In the genomic region with DNA sequence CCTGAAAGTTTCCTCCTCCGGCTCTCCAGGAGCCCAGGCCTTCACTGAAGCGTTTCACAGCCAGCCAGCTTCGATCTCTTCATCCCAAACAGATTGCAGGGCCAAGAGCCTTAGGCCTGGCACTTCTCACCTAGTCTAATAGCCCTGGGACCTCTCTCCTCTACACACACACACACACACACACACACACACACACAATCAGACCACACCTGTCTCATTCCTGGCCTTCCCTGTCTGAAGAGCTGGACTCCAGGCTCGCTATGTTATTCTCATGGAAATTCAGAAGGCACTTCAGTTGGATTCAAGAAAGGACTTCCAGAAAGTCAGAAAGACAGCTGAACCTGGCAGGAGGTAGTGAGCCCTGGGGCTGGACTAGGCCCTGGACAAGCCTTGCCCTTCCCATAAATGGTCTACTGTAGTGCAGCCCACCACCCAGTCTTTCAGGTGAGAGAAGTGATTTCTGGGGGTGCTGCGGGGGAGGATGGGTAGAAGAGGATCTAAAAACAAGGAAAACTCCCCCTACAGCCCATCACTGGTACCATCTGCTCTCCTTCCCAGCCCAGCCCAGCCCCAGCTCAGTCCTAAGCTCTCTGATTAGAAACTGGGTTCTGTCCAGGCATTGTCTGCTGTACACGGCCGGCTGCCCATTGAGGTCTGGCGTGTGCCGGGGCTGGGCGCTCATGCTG, we compare ENCODE assay signal across 1 cellular context.
TF ChIP-seq lines count a peak whose summit lies in the region.

No MANE protein-coding gene starts in this region.

TF ChIP-seq in K562, 482 proteins besides CTCF, POLR2A, EP300 and RAD21 (continued from another document and continues in another):
- TF ChIP-seq, protein P1, sequence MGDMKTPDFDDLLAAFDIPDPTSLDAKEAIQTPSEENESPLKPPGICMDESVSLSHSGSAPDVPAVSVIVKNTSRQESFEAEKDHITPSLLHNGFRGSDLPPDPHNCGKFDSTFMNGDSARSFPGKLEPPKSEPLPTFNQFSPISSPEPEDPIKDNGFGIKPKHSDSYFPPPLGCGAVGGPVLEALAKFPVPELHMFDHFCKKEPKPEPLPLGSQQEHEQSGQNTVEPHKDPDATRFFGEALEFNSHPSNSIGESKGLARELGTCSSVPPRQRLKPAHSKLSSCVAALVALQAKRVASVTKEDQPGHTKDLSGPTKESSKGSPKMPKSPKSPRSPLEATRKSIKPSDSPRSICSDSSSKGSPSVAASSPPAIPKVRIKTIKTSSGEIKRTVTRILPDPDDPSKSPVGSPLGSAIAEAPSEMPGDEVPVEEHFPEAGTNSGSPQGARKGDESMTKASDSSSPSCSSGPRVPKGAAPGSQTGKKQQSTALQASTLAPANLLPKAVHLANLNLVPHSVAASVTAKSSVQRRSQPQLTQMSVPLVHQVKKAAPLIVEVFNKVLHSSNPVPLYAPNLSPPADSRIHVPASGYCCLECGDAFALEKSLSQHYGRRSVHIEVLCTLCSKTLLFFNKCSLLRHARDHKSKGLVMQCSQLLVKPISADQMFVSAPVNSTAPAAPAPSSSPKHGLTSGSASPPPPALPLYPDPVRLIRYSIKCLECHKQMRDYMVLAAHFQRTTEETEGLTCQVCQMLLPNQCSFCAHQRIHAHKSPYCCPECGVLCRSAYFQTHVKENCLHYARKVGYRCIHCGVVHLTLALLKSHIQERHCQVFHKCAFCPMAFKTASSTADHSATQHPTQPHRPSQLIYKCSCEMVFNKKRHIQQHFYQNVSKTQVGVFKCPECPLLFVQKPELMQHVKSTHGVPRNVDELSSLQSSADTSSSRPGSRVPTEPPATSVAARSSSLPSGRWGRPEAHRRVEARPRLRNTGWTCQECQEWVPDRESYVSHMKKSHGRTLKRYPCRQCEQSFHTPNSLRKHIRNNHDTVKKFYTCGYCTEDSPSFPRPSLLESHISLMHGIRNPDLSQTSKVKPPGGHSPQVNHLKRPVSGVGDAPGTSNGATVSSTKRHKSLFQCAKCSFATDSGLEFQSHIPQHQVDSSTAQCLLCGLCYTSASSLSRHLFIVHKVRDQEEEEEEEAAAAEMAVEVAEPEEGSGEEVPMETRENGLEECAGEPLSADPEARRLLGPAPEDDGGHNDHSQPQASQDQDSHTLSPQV (IDR thresholded peaks at IDR 0.05): peak; percentile 69
- TF ChIP-seq RBM22 (IDR thresholded peaks at IDR 0.05; ENCODE audit: low read depth, low read length, poor library complexity, severe bottlenecking) (no peak), DMBX1 (CRISPR knock-in tag; IDR thresholded peaks at IDR 0.05; ENCODE audit: borderline replicate concordance) (no peak), KAT2B (IDR thresholded peaks at IDR 0.05; ENCODE audit: low read depth, low read length) (no peak), FUS (optimal IDR thresholded peaks at IDR 0.05; ENCODE audit: low read depth, low read length) (no peak), HMG20B (CRISPR knock-in tag; IDR thresholded peaks at IDR 0.05) (no peak), LEF1 (IDR thresholded peaks at IDR 0.05) (no peak), BDP1 (IDR thresholded peaks at IDR 0.05; ENCODE audit: insufficient read depth, insufficient read length) (no peak), ZNF124 (CRISPR knock-in tag; IDR thresholded peaks at IDR 0.05) (no peak), ZNF224 (CRISPR knock-in tag; IDR thresholded peaks at IDR 0.05) (no peak), OTX1 (CRISPR knock-in tag; IDR thresholded peaks at IDR 0.05) (0 out of 2 replicates have a peak, but pooled peaks have one; percentile 39), RB1 (IDR thresholded peaks at IDR 0.05; ENCODE audit: low read depth) (no peak), RCOR1 (IDR thresholded peaks at IDR 0.05; ENCODE audit: borderline replicate concordance in 1 of 2, low read depth in 2 of 2, low read length in 2 of 2) (no peak), ZNF232 (CRISPR knock-in tag; IDR thresholded peaks at IDR 0.05) (no peak), ZNF274 (IDR thresholded peaks at IDR 0.05; ENCODE audit: borderline replicate concordance, low read depth, low read length) (no peak), ZNF75A (CRISPR knock-in tag; IDR thresholded peaks at IDR 0.05) (no peak), KLF16 (IDR thresholded peaks at IDR 0.05) (peak; percentile 37; the same call in 1 of the 2 replicates), MTA1 (IDR thresholded peaks at IDR 0.05; ENCODE audit: borderline replicate concordance) (no peak), NFIC (IDR thresholded peaks at IDR 0.05) (no peak), HOXB6 (CRISPR knock-in tag; IDR thresholded peaks at IDR 0.05; ENCODE audit: borderline replicate concordance) (no peak), ETV5 (CRISPR knock-in tag; IDR thresholded peaks at IDR 0.05; ENCODE audit: low read depth) (no peak), SIN3A (IDR thresholded peaks at IDR 0.05; ENCODE audit: borderline replicate concordance in 2 of 2, control insufficient read depth in 1 of 2, low read depth in 2 of 2, low read length in 2 of 2) (no peak), ZNF79 (CRISPR knock-in tag; IDR thresholded peaks at IDR 0.05; ENCODE audit: low read depth) (no peak), KDM1A (IDR thresholded peaks at IDR 0.05) (peak; percentile 47 to 76; a peak in 3 of 4 replicates)
- TF ChIP-seq, protein P2, sequence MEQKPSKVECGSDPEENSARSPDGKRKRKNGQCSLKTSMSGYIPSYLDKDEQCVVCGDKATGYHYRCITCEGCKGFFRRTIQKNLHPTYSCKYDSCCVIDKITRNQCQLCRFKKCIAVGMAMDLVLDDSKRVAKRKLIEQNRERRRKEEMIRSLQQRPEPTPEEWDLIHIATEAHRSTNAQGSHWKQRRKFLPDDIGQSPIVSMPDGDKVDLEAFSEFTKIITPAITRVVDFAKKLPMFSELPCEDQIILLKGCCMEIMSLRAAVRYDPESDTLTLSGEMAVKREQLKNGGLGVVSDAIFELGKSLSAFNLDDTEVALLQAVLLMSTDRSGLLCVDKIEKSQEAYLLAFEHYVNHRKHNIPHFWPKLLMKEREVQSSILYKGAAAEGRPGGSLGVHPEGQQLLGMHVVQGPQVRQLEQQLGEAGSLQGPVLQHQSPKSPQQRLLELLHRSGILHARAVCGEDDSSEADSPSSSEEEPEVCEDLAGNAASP (IDR thresholded peaks at IDR 0.05): no peak
- TF ChIP-seq, protein P3, sequence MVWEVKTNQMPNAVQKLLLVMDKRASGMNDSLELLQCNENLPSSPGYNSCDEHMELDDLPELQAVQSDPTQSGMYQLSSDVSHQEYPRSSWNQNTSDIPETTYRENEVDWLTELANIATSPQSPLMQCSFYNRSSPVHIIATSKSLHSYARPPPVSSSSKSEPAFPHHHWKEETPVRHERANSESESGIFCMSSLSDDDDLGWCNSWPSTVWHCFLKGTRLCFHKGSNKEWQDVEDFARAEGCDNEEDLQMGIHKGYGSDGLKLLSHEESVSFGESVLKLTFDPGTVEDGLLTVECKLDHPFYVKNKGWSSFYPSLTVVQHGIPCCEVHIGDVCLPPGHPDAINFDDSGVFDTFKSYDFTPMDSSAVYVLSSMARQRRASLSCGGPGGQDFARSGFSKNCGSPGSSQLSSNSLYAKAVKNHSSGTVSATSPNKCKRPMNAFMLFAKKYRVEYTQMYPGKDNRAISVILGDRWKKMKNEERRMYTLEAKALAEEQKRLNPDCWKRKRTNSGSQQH (CRISPR knock-in tag; IDR thresholded peaks at IDR 0.05): 0 out of 2 replicates have a peak, but pooled peaks have one; percentile 30
- TF ChIP-seq, protein P4, sequence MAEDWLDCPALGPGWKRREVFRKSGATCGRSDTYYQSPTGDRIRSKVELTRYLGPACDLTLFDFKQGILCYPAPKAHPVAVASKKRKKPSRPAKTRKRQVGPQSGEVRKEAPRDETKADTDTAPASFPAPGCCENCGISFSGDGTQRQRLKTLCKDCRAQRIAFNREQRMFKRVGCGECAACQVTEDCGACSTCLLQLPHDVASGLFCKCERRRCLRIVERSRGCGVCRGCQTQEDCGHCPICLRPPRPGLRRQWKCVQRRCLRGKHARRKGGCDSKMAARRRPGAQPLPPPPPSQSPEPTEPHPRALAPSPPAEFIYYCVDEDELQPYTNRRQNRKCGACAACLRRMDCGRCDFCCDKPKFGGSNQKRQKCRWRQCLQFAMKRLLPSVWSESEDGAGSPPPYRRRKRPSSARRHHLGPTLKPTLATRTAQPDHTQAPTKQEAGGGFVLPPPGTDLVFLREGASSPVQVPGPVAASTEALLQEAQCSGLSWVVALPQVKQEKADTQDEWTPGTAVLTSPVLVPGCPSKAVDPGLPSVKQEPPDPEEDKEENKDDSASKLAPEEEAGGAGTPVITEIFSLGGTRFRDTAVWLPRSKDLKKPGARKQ (CRISPR knock-in tag; IDR thresholded peaks at IDR 0.05): no peak
- TF ChIP-seq, protein P5, sequence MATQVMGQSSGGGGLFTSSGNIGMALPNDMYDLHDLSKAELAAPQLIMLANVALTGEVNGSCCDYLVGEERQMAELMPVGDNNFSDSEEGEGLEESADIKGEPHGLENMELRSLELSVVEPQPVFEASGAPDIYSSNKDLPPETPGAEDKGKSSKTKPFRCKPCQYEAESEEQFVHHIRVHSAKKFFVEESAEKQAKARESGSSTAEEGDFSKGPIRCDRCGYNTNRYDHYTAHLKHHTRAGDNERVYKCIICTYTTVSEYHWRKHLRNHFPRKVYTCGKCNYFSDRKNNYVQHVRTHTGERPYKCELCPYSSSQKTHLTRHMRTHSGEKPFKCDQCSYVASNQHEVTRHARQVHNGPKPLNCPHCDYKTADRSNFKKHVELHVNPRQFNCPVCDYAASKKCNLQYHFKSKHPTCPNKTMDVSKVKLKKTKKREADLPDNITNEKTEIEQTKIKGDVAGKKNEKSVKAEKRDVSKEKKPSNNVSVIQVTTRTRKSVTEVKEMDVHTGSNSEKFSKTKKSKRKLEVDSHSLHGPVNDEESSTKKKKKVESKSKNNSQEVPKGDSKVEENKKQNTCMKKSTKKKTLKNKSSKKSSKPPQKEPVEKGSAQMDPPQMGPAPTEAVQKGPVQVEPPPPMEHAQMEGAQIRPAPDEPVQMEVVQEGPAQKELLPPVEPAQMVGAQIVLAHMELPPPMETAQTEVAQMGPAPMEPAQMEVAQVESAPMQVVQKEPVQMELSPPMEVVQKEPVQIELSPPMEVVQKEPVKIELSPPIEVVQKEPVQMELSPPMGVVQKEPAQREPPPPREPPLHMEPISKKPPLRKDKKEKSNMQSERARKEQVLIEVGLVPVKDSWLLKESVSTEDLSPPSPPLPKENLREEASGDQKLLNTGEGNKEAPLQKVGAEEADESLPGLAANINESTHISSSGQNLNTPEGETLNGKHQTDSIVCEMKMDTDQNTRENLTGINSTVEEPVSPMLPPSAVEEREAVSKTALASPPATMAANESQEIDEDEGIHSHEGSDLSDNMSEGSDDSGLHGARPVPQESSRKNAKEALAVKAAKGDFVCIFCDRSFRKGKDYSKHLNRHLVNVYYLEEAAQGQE (CRISPR knock-in tag; IDR thresholded peaks at IDR 0.05; ENCODE audit: low read depth): no peak
- TF ChIP-seq, protein P6, sequence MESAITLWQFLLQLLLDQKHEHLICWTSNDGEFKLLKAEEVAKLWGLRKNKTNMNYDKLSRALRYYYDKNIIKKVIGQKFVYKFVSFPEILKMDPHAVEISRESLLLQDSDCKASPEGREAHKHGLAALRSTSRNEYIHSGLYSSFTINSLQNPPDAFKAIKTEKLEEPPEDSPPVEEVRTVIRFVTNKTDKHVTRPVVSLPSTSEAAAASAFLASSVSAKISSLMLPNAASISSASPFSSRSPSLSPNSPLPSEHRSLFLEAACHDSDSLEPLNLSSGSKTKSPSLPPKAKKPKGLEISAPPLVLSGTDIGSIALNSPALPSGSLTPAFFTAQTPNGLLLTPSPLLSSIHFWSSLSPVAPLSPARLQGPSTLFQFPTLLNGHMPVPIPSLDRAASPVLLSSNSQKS (CRISPR knock-in tag; IDR thresholded peaks at IDR 0.05): no peak
